8 cellular contexts compared by ENCODE assay signal in genomic region chr1:204075116-204075636, GRCh38. TPM values are rescaled to one million over a fixed set of nuclear protein-coding genes. Genes with fewer than 3 reads are reported as not detected.
DNase-seq lines count a peak whose midpoint lies in the region; ATAC-seq and TF ChIP-seq lines count a peak whose summit lies in the region.

No MANE protein-coding gene starts in this region.

- TF ChIP-seq POLR2A in Peyer's patch (IDR thresholded peaks at IDR 0.05), result peak in 1 of 2 donors; percentile 34

- H3K9me3 ChIP-seq in Peyer's patch, result no peaks in the 10 kb centered on the region
- H3K9me3 ChIP-seq in MM.1S (replicated peaks; ENCODE audit: insufficient read depth, low read length), result no peaks in the 10 kb centered on the region

- H3K4me2 ChIP-seq in MM.1S (ENCODE audit: low read depth, low read length), result no peak overlapping the region

- no peaks in the 10 kb centered on the region for H3K27me3 ChIP-seq in Peyer's patch
- H3K27me3 ChIP-seq in MM.1S (replicated peaks; ENCODE audit: insufficient read depth, low read length), result peaks cover 17% of the 10 kb centered on the region

- H3F3A ChIP-seq in MM.1S (ENCODE audit: insufficient read depth, low read length), result no peaks in the 10 kb centered on the region

- H3K27ac ChIP-seq in Peyer's patch (peak overlapping the region; percentile 70 to 96 (median 83)), MM.1S (ENCODE audit: low read length) (no peak overlapping the region)

- H3K9me3 Mint-ChIP-seq in naive thymus-derived CD8-positive, alpha-beta T cell, result peaks cover 0 to 2% (median 0%) of the 10 kb centered on the region in 9 donors

- no peaks in the 10 kb centered on the region for H3K79me2 ChIP-seq in MM.1S (ENCODE audit: low read length)

- H3K4me1 ChIP-seq in Peyer's patch, result peaks cover 0 to 51% (median 3%) of the 10 kb centered on the region in 4 donors
- H3K4me1 ChIP-seq in MM.1S (ENCODE audit: low read length), result peaks cover 4% of the 10 kb centered on the region; the same call in 1 of the 2 replicates

- peaks cover 21 to 76% (median 50%) of the 10 kb centered on the region in 5 donors for H3K27me3 Mint-ChIP-seq in naive thymus-derived CD8-positive, alpha-beta T cell

- ATAC-seq in naive thymus-derived CD8-positive, alpha-beta T cell, result no peak
- no peak for ATAC-seq in GM19452 (IDR thresholded peaks at IDR 0.05; ENCODE audit: unreplicated experiment)

- H3K36me3 Mint-ChIP-seq in naive thymus-derived CD8-positive, alpha-beta T cell, result no peaks in the 10 kb centered on the region

- H3K27ac Mint-ChIP-seq in naive thymus-derived CD8-positive, alpha-beta T cell, result peak overlapping the region in 1 of 10 donors; percentile 78

- peak overlapping the region; percentile 86 for H3K4me3 ChIP-seq in AG10803 (ENCODE audit: low read length)
- H3K4me3 ChIP-seq in Peyer's patch, result peak overlapping the region; percentile 48 to 74 (median 64)
- peak overlapping the region; percentile 93 for H3K4me3 ChIP-seq in epithelial cell of proximal tubule (ENCODE audit: low read depth, low read length)
- no peak overlapping the region for H3K4me3 ChIP-seq in MM.1S (ENCODE audit: low read length)

- H3K36me3 ChIP-seq in Peyer's patch, result no peaks in the 10 kb centered on the region
- no peaks in the 10 kb centered on the region for H3K36me3 ChIP-seq in MM.1S (replicated peaks; ENCODE audit: insufficient read depth, low read length)

- no peak overlapping the region for H3K9ac ChIP-seq in MM.1S (ENCODE audit: low read length)

- H4K20me1 ChIP-seq in MM.1S (ENCODE audit: insufficient read depth, low read length), result no peaks in the 10 kb centered on the region

- peak overlapping the region; percentile 60 to 87 (median 78) for H3K4me3 Mint-ChIP-seq in naive thymus-derived CD8-positive, alpha-beta T cell

- H3K9me2 ChIP-seq in MM.1S (replicated peaks; ENCODE audit: insufficient read depth, low read length), result no peaks in the 10 kb centered on the region

- POLR2A ChIA-PET in naive thymus-derived CD8-positive, alpha-beta T cell (lab: Charles Lee), result no interaction called here

- peak; percentile 18 for DNase-seq in AG10803 (ENCODE audit: low read depth)
- DNase-seq in Peyer's patch, result peak in 2 of 3 donors; percentile 80 to 87
- DNase-seq in epithelial cell of proximal tubule (ENCODE audit: low read depth), result no peak
- DNase-seq in naive thymus-derived CD8-positive, alpha-beta T cell, result peak in 1 of 10 donors; percentile 26
- no peak for DNase-seq in activated gamma-delta T cell (lab: John Stamatoyannopoulos, UW)
- no peak for DNase-seq in effector CD4-positive, alpha-beta T cell
- DNase-seq in MM.1S, result no peak

- peaks cover 5 to 40% (median 19%) of the 10 kb centered on the region in 4 donors for H3K4me1 Mint-ChIP-seq in naive thymus-derived CD8-positive, alpha-beta T cell

- H2AFZ ChIP-seq in MM.1S (ENCODE audit: low read length), result no peak overlapping the region

- TF ChIP-seq CTCF in AG10803 (conservative IDR thresholded peaks at IDR 0.05; ENCODE audit: low read length) (no peak), Peyer's patch (IDR thresholded peaks at IDR 0.05) (peak in 1 of 6 experiments; percentile 26), epithelial cell of proximal tubule (conservative IDR thresholded peaks at IDR 0.05; ENCODE audit: low read depth, low read length) (no peak), MM.1S (IDR thresholded peaks at IDR 0.05; ENCODE audit: low read length) (no peak)

RNA-seq across cellular contexts. Expression of gene SOX13, which starts 2.3 kb away (rescaled TPM):
- total RNA-seq in Peyer's patch, result 10 to 100 TPM; 42.1 to 80.3 (median 59.0) TPM
- 5.7 and 16.2 TPM in 2 replicates for total RNA-seq in epithelial cell of proximal tubule
- total RNA-seq in naive thymus-derived CD8-positive, alpha-beta T cell, result under 1 TPM; 0.29 to 0.77 TPM
- under 1 TPM in 2 of 3 donors, not detected in 1; 0.32 to 0.50 TPM for polyA plus RNA-seq in naive thymus-derived CD8-positive, alpha-beta T cell

Comparison
In these comparisons a context has a peak if more than half of its experiments do, and no peak if none do; other contexts are left out.
1. DNase-seq: peak in AG10803 (single experiment) and Peyer's patch (2 of 3); none in epithelial cell of proximal tubule (single experiment), activated gamma-delta T cell (single experiment), effector CD4-positive, alpha-beta T cell (single experiment) and MM.1S (single experiment).